ENCODE assay signal across 8 cellular contexts in the genomic region with DNA sequence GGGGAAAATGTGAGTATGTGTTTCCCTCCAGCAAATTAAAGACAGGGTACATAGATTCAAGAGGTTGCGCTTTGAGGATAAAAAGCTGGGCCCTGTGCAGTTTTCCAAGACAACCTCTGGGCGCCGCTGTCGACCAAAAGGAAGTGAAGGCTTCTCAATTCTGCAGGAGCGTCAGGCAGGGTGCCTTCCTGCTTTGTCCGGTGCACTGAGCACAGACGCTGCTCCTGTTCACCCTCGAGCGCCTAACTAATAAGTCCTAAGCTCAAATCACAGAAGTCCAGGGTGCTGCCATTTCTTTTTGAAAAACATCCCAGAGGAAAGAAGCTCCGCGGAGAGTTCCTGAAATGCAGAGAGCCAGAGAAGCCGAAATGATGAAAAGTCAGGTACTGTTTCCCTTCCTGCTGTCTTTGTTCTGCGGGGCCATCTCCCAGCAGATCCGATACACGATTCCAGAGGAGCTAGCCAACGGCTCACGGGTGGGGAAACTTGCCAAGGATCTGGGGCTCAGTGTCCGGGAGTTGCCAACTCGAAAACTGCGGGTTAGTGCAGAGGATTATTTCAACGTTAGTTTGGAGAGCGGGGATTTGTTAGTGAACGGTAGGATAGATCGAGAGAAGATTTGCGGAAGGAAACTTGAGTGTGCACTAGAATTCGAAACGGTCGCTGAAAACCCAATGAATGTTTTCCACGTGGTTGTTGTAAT. TPM values are rescaled to one million over a fixed set of nuclear protein-coding genes. Genes with fewer than 3 reads are reported as not detected.
A peak's percentile ranks its signal among the peaks of the same experiment; 100 is the strongest.
DNase-seq lines count a peak whose midpoint lies in the region; ATAC-seq, FAIRE-seq and TF ChIP-seq lines count a peak whose summit lies in the region.

A gene (plus strand): TSS at position 183 of the 703 bp plus-strand sequence. CDS start 162 bp downstream, at position 345.

- H3K4me3 Mint-ChIP-seq in immature natural killer cell = peak within 1 kb of the TSS in 4 of 5 donors; percentile 30 to 74 (median 46)

- ATAC-seq in GM19452 (IDR thresholded peaks at IDR 0.05; ENCODE audit: unreplicated experiment) (no peak), sciatic nerve (no peak)

- peaks cover 0 to 1% of the 10 kb centered on the region in 2 donors for H3K4me1 Mint-ChIP-seq in immature natural killer cell

- intact Hi-C loops in sciatic nerve (cut with DNase I) = no loop called here

- peaks cover 12 to 57% (median 23%) of the 10 kb centered on the region in 6 donors for H3K9me3 Mint-ChIP-seq in immature natural killer cell

- DNase-seq in Daoy (ENCODE audit: low read depth) = peak; percentile 73
- DNase-seq in H54 (ENCODE audit: insufficient read length, low spot score) = peak; percentile 45
- peak; percentile 1 to 52 for DNase-seq in NCI-H446 (lab: John Stamatoyannopoulos, UW)
- DNase-seq in astrocyte of the hippocampus (ENCODE audit: low read depth, low spot score) = peak; percentile 45
- DNase-seq in immature natural killer cell = peak in 1 of 3 donors; percentile 31
- DNase-seq in superior temporal gyrus (ENCODE audit: extremely low spot score) = peak; percentile 25
- no peak for DNase-seq in sciatic nerve (ENCODE audit: low spot score)

- peaks cover 16 to 63% (median 42%) of the 10 kb centered on the region in 3 donors for H3K27me3 Mint-ChIP-seq in immature natural killer cell (ENCODE audit: low read depth in 3 of 3)

- no peak for FAIRE-seq in H54 (lab: Jason Lieb, UNC)

- TF ChIP-seq POLR2A in H54 (IDR thresholded peaks at IDR 0.05; ENCODE audit: low read depth, low read length) = no peak

- peaks cover 0 to 10% (median 3%) of the 10 kb centered on the region in 3 donors for H3K36me3 Mint-ChIP-seq in immature natural killer cell

- no peak within 1 kb of the TSS for H3K27ac Mint-ChIP-seq in immature natural killer cell

RNA-seq across cellular contexts. Expression of the gene that starts here (rescaled TPM):
- total RNA-seq in Daoy (2014; rRNA removed; shearing (Covaris generic)) = 1.4 and 1.5 TPM in 2 replicates
- not detected for polyA plus RNA-seq in immature natural killer cell
- 7.8 TPM for total RNA-seq in sciatic nerve
